In genomic region chr19:19105365-19106060, GRCh38 we compare ENCODE assay signal across 9 cellular contexts. TPM values are rescaled to one million over a fixed set of nuclear protein-coding genes. Genes with fewer than 3 reads are reported as not detected.
DNase-seq lines count a peak whose midpoint lies in the region; ATAC-seq and TF ChIP-seq lines count a peak whose summit lies in the region.
"Had no signal": no experiment of that assay in that cellular context is flagged by ENCODE, and none has a peak within 500 bp of the region (broad histone marks: within the 10 kb centered on the region; RNA-seq: fewer than 3 reads in every experiment).

No MANE protein-coding gene starts in this region.

- H3K4me3 Mint-ChIP-seq in activated T-helper 1 cell treated with anti-CD3 and anti-CD28 coated beads, Interleukin-12 subunit alpha, Interleukin-12 subunit beta, Interleukin-2, Interleukin-4 antibody, amounts not matched to agents 30 ng/mL and 10 ng/mL and 1 ng/mL, durations not matched to agents 14 hours and 24 hours and 36 hours, result no peak overlapping the region

- H3K27ac ChIP-seq in heart left ventricle (no peak overlapping the region), skin epidermis (peak overlapping the region in 1 of 21 experiments; percentile 37)
- no peak overlapping the region for H3K27ac ChIP-seq in effector memory CD4-positive, alpha-beta T cell (ENCODE audit: insufficient read depth, low read length, poor library complexity, severe bottlenecking)
- H3K27ac ChIP-seq: HL-60 had no signal

- peaks cover 0 to 18% (median 4%) of the 10 kb centered on the region in 9 donors for H3K36me3 ChIP-seq in heart left ventricle
- H3K36me3 ChIP-seq in effector memory CD4-positive, alpha-beta T cell (ENCODE audit: control insufficient read depth, insufficient read depth, low read length), result peaks cover 12% of the 10 kb centered on the region

- H3K27me3 Mint-ChIP-seq in activated T-helper 1 cell treated with anti-CD3 and anti-CD28 coated beads, Interleukin-12 subunit alpha, Interleukin-12 subunit beta, Interleukin-2, Interleukin-4 antibody, amounts not matched to agents 30 ng/mL and 10 ng/mL and 1 ng/mL, durations not matched to agents 14 hours and 24 hours and 36 hours (ENCODE audit: insufficient read depth), result no peaks in the 10 kb centered on the region

- H3K4me1 Mint-ChIP-seq in activated T-helper 1 cell treated with anti-CD3 and anti-CD28 coated beads, Interleukin-12 subunit alpha, Interleukin-12 subunit beta, Interleukin-2, Interleukin-4 antibody, amounts not matched to agents 30 ng/mL and 10 ng/mL and 1 ng/mL, durations not matched to agents 14 hours and 24 hours and 36 hours (ENCODE audit: low read depth), result no peaks in the 10 kb centered on the region

- no peak overlapping the region for H3K27ac Mint-ChIP-seq in activated T-helper 1 cell treated with anti-CD3 and anti-CD28 coated beads, Interleukin-12 subunit alpha, Interleukin-12 subunit beta, Interleukin-2, Interleukin-4 antibody, amounts not matched to agents 30 ng/mL and 10 ng/mL and 1 ng/mL, durations not matched to agents 14 hours and 24 hours and 36 hours

- no peaks in the 10 kb centered on the region for H3K36me3 Mint-ChIP-seq in activated T-helper 1 cell treated with anti-CD3 and anti-CD28 coated beads, Interleukin-12 subunit alpha, Interleukin-12 subunit beta, Interleukin-2, Interleukin-4 antibody, amounts not matched to agents 30 ng/mL and 10 ng/mL and 1 ng/mL, durations not matched to agents 14 hours and 24 hours and 36 hours (ENCODE audit: low read depth)

- 33 to 51% (median 40%) methylated on average over 36 of the region's 36 CpGs for WGBS in heart left ventricle, 4 donors

- peaks cover 0 to 15% (median 4%) of the 10 kb centered on the region in 12 donors for H3K4me1 ChIP-seq in heart left ventricle
- no peaks in the 10 kb centered on the region for H3K4me1 ChIP-seq in effector memory CD4-positive, alpha-beta T cell (ENCODE audit: control insufficient read depth, insufficient read depth, low read length, poor library complexity, severe bottlenecking)

- H3K4me3 ChIP-seq in heart left ventricle, result peak overlapping the region in 10 of 12 donors; percentile 11 to 55 (median 39)
- H3K4me3 ChIP-seq in skin epidermis, result peak overlapping the region in 4 of 7 experiments; percentile 12 to 35 (median 14)
- H3K4me3 ChIP-seq in effector memory CD4-positive, alpha-beta T cell (ENCODE audit: insufficient read depth, low read depth, low read length, poor library complexity, severe bottlenecking), result no peak overlapping the region

- ATAC-seq in heart left ventricle, result peak in 3 of 4 donors; percentile 68 to 85 (median 68)

- no peaks in the 10 kb centered on the region for H3K9me3 Mint-ChIP-seq in activated T-helper 1 cell treated with anti-CD3 and anti-CD28 coated beads, Interleukin-12 subunit alpha, Interleukin-12 subunit beta, Interleukin-2, Interleukin-4 antibody, amounts not matched to agents 30 ng/mL and 10 ng/mL and 1 ng/mL, durations not matched to agents 14 hours and 24 hours and 36 hours

- no peak for TF ChIP-seq POLR2A in heart left ventricle (IDR thresholded peaks at IDR 0.05)

- DNase-seq in GM20000 (ENCODE audit: low spot score) (peak; percentile 65), SW480 (ENCODE audit: low spot score) (peak; percentile 82), heart left ventricle (peak in 4 of 5 donors; percentile 41 to 72 (median 60))
- DNase-seq in effector memory CD4-positive, alpha-beta T cell, result no peak
- DNase-seq in activated CD4-positive, alpha-beta T cell treated with anti-CD3 and anti-CD28 coated beads for 1 hour, result no peak
- DNase-seq in activated T-helper 1 cell treated with anti-CD3 and anti-CD28 coated beads, Interleukin-12 subunit alpha, Interleukin-12 subunit beta, Interleukin-2, Interleukin-4 antibody, amounts not matched to agents 30 ng/mL and 10 ng/mL and 1 ng/mL, durations not matched to agents 14 hours and 24 hours and 36 hours (ENCODE audit: low spot score), result no peak
- no peak for DNase-seq in activated CD4-positive, alpha-beta T cell treated with anti-CD3 and anti-CD28 coated beads for 4 hours

- no peak for TF ChIP-seq CTCF in GM20000 (IDR thresholded peaks at IDR 0.05; ENCODE audit: extremely low read depth, missing control alignments)
- TF ChIP-seq CTCF in heart left ventricle (IDR thresholded peaks at IDR 0.05), result no peak

- no peaks in the 10 kb centered on the region for H3K27me3 ChIP-seq in heart left ventricle
- H3K27me3 ChIP-seq in effector memory CD4-positive, alpha-beta T cell (replicated peaks; ENCODE audit: control insufficient read depth, insufficient read depth, low read length, poor library complexity, severe bottlenecking), result no peaks in the 10 kb centered on the region

- intact Hi-C loops in heart left ventricle (cut with DNase I), result loop anchor here in 1 of 10 donors (5.0 kb wide), 1 partner anchor 43 kb away; the partner anchor contains the start of gene SLC25A42
- intact Hi-C loops in activated T-helper 1 cell treated with anti-CD3 and anti-CD28 coated beads, Interleukin-12 subunit alpha, Interleukin-12 subunit beta, Interleukin-2, Interleukin-4 antibody, amounts not matched to agents 30 ng/mL and 10 ng/mL and 1 ng/mL, durations not matched to agents 14 hours and 24 hours and 36 hours (cut with micrococcal nuclease), result no loop called here

- no peaks in the 10 kb centered on the region for H3K9me3 ChIP-seq in heart left ventricle
- no peaks in the 10 kb centered on the region for H3K9me3 ChIP-seq in effector memory CD4-positive, alpha-beta T cell (ENCODE audit: control insufficient read depth, low read length)

RNA-seq across cellular contexts. Expression of gene TMEM161A, which starts 32.8 kb away (rescaled TPM):
- 10 to 100 TPM; 12.3 to 29.7 (median 20.8) TPM for total RNA-seq in heart left ventricle
- 10 to 100 TPM; 22.1 to 26.1 TPM for polyA plus RNA-seq in heart left ventricle
- total RNA-seq in activated T-helper 1 cell treated with anti-CD3 and anti-CD28 coated beads, Interleukin-12 subunit alpha, Interleukin-12 subunit beta, Interleukin-2, Interleukin-4 antibody, amounts not matched to agents 30 ng/mL and 10 ng/mL and 1 ng/mL, durations not matched to agents 14 hours and 24 hours and 36 hours, result 46.0 and 48.9 TPM in 2 replicates

RNA-seq across cellular contexts. Expression of gene SLC25A42, which starts 41.7 kb away (rescaled TPM):
- total RNA-seq in heart left ventricle, result 10 to 100 TPM; 15.7 to 28.0 (median 17.9) TPM
- polyA plus RNA-seq in heart left ventricle, result 10 to 100 TPM; 15.6 to 21.1 TPM
- total RNA-seq in activated T-helper 1 cell treated with anti-CD3 and anti-CD28 coated beads, Interleukin-12 subunit alpha, Interleukin-12 subunit beta, Interleukin-2, Interleukin-4 antibody, amounts not matched to agents 30 ng/mL and 10 ng/mL and 1 ng/mL, durations not matched to agents 14 hours and 24 hours and 36 hours, result 7.8 and 10.8 TPM in 2 replicates

Comparison
In these comparisons a context has a peak if more than half of its experiments do, and no peak if none do; other contexts are left out.
1. DNase-seq: peak in GM20000 (single experiment), SW480 (single experiment) and heart left ventricle (4 of 5); none in effector memory CD4-positive, alpha-beta T cell (0 of 3), activated CD4-positive, alpha-beta T cell treated with anti-CD3 and anti-CD28 coated beads for 1 hour (single experiment), activated T-helper 1 cell treated with anti-CD3 and anti-CD28 coated beads, Interleukin-12 subunit alpha, Interleukin-12 subunit beta, Interleukin-2, Interleukin-4 antibody, amounts not matched to agents 30 ng/mL and 10 ng/mL and 1 ng/mL, durations not matched to agents 14 hours and 24 hours and 36 hours (single experiment) and activated CD4-positive, alpha-beta T cell treated with anti-CD3 and anti-CD28 coated beads for 4 hours (0 of 2).